3 cellular contexts compared by ENCODE assay signal in genomic region chr12:18375583-18375982, GRCh38.
"Had no signal": no experiment of that assay in that cellular context is flagged by ENCODE, and none has a peak within 500 bp of the region (broad histone marks: within the 10 kb centered on the region; RNA-seq: fewer than 3 reads in every experiment).

No MANE protein-coding gene starts in this region.

- H3K4me3 ChIP-seq: GM12878 had no signal

- DNase-seq: GDM1, GF-D8 had no signal

- ATAC-seq: GM12878 had no signal
